ENCODE assay signal across 27 cellular contexts in genomic region chr2:131076707-131077106, GRCh38. TPM values are rescaled to one million over a fixed set of nuclear protein-coding genes. Genes with fewer than 3 reads are reported as not detected.
DNase-seq lines count a peak whose midpoint lies in the region; ATAC-seq and TF ChIP-seq lines count a peak whose summit lies in the region.
"Had no signal": no experiment of that assay in that cellular context is flagged by ENCODE, and none has a peak within 500 bp of the region (broad histone marks: within the 10 kb centered on the region; RNA-seq: fewer than 3 reads in every experiment).

No MANE protein-coding gene starts in this region.

- H3K9me3 ChIP-seq in endodermal cell (ENCODE audit: control insufficient read depth, low read length) (no peaks in the 10 kb centered on the region), mesenchymal stem cell (ENCODE audit: control insufficient read depth, low read length) (no peaks in the 10 kb centered on the region), subcutaneous abdominal adipose tissue (ENCODE audit: control insufficient read depth in 5 of 5, low read length in 5 of 5) (no peaks in the 10 kb centered on the region), BE2C (no peaks in the 10 kb centered on the region)
- H3K9me3 ChIP-seq: A549, MG63, sigmoid colon, SJSA1 had no signal

- peak overlapping the region; percentile 87 for H3K27ac Mint-ChIP-seq in endodermal cell
- H3K27ac Mint-ChIP-seq: activated CD4-positive, alpha-beta T cell treated with anti-CD3 and anti-CD28 coated beads, Interleukin-2, amount 10 ng/mL, durations not matched to agents 7 days and 5 days; B cell had no signal

- no peak overlapping the region for H3K14ac ChIP-seq in mesenchymal stem cell (ENCODE audit: low read length in 2 of 2)

- peaks cover 38% of the 10 kb centered on the region for H3K4me1 Mint-ChIP-seq in endodermal cell

- no peak overlapping the region for H3K4me3 Mint-ChIP-seq in endodermal cell
- H3K4me3 Mint-ChIP-seq: activated CD4-positive, alpha-beta T cell treated with anti-CD3 and anti-CD28 coated beads, Interleukin-2, amount 10 ng/mL, durations not matched to agents 7 days and 5 days; B cell; CD8-positive, alpha-beta memory T cell; neural crest cell had no signal

- no peak overlapping the region for H3K4ac ChIP-seq in mesenchymal stem cell (ENCODE audit: low read depth in 1 of 2, low read length in 2 of 2)

- intact Hi-C loops in Right ventricle myocardium inferior (cut with DNase I) (no loop called here), left ventricle myocardium superior (cut with micrococcal nuclease) (no loop called here)

- no peak overlapping the region for H4K91ac ChIP-seq in mesenchymal stem cell (ENCODE audit: low read length)

- H3K4me1 ChIP-seq in endodermal cell (ENCODE audit: control insufficient read depth, insufficient read depth, low read length) (peaks cover 7% of the 10 kb centered on the region), mesenchymal stem cell (ENCODE audit: control insufficient read depth, insufficient read depth, low read depth, low read length) (peaks cover 2% of the 10 kb centered on the region), subcutaneous abdominal adipose tissue (ENCODE audit: control insufficient read depth in 5 of 5, insufficient read depth in 5 of 5, low read length in 5 of 5) (peaks cover 5 to 47% (median 29%) of the 10 kb centered on the region in 5 donors), BE2C (no peaks in the 10 kb centered on the region)
- H3K4me1 ChIP-seq: A549 had no signal

- no peaks in the 10 kb centered on the region for H3K9me3 Mint-ChIP-seq in endodermal cell
- H3K9me3 Mint-ChIP-seq: activated CD4-positive, alpha-beta T cell treated with anti-CD3 and anti-CD28 coated beads, Interleukin-2, amount 10 ng/mL, durations not matched to agents 7 days and 5 days; CD8-positive, alpha-beta memory T cell; neural crest cell had no signal

- H3K9ac ChIP-seq in endodermal cell (ENCODE audit: extremely low read depth, low read length, poor library complexity, severe bottlenecking): no peak overlapping the region
- no peak overlapping the region for H3K9ac ChIP-seq in mesenchymal stem cell (ENCODE audit: low read length)
- peak overlapping the region in 1 of 5 donors; percentile 27 for H3K9ac ChIP-seq in subcutaneous abdominal adipose tissue (ENCODE audit: low read length in 5 of 5)

- H3K27me3 Mint-ChIP-seq in endodermal cell (ENCODE audit: insufficient read depth): no peaks in the 10 kb centered on the region
- H3K27me3 Mint-ChIP-seq: activated CD4-positive, alpha-beta T cell treated with anti-CD3 and anti-CD28 coated beads, Interleukin-2, amount 10 ng/mL, durations not matched to agents 7 days and 5 days; B cell; CD8-positive, alpha-beta memory T cell had no signal

- 59 to 68% methylated on average over 3 to 5 of the region's 5 CpGs for WGBS in endodermal cell (ENCODE audit: insufficient coverage in 1 of 2, insufficient read length in 1 of 2), 2 experiments
- WGBS in mesenchymal stem cell: 39% methylated on average over 5 of the region's 5 CpGs

- peaks cover 19% of the 10 kb centered on the region for H3K79me1 ChIP-seq in mesenchymal stem cell (replicated peaks; ENCODE audit: low read length, poor library complexity, severe bottlenecking)

- no peak overlapping the region for H3K4me3 ChIP-seq in endodermal cell (ENCODE audit: low read length)
- H3K4me3 ChIP-seq in mesenchymal stem cell (ENCODE audit: insufficient read depth in 1 of 2, low read depth in 1 of 2, low read length in 2 of 2): no peak overlapping the region
- H3K4me3 ChIP-seq in subcutaneous abdominal adipose tissue (ENCODE audit: low read depth in 1 of 5, low read length in 5 of 5): no peak overlapping the region
- no peak overlapping the region for H3K4me3 ChIP-seq in BE2C (ENCODE audit: low read depth, low read length)
- H3K4me3 ChIP-seq: A549, K562, lung, MG63, sigmoid colon, SJSA1 had no signal

- DNase-seq in Right ventricle myocardium inferior (ENCODE audit: missing footprints) (no peak), left ventricle myocardium superior (no peak), endodermal cell (peak; percentile 67), mesenchymal stem cell (peak; percentile 88), BE2C (no peak), NCI-H2171 treated with DMSO at 0.1 percent for 48 hours (lab: John Stamatoyannopoulos, UW) (no peak)
- DNase-seq: activated CD4-positive, alpha-beta T cell treated with anti-CD3 and anti-CD28 coated beads, Interleukin-2, amount 10 ng/mL, durations not matched to agents 7 days and 5 days; activated naive CD4-positive, alpha-beta T cell treated with Interleukin-2 at 50 U/mL for 16 hours; caudate nucleus; CD8-positive, alpha-beta memory T cell; DMS153; kidney; MG63; NCI-H2029; NCI-H2227 treated with DMSO at 0.1 percent for 48 hours; NCI-H69; sigmoid colon; stimulated activated CD4-positive, alpha-beta T cell treated with anti-CD3 and anti-CD28 coated beads, Interleukin-4, amount 100 ng/mL, for 4 hours; stimulated activated naive CD4-positive, alpha-beta T cell treated with Interleukin-2 at 50 U/mL for 16 hours had no signal

- H2BK5ac ChIP-seq in mesenchymal stem cell (ENCODE audit: low read depth, low read length, poor library complexity, severe bottlenecking): no peak overlapping the region

- no peak overlapping the region for H2BK15ac ChIP-seq in mesenchymal stem cell (ENCODE audit: low read depth, poor library complexity, severe bottlenecking)

- peaks cover 83% of the 10 kb centered on the region for H3K36me3 Mint-ChIP-seq in endodermal cell (ENCODE audit: low read depth)

- peak; percentile 11 for ATAC-seq in Right ventricle myocardium inferior
- no peak for ATAC-seq in left ventricle myocardium superior
- ATAC-seq in GM19328 (IDR thresholded peaks at IDR 0.05; ENCODE audit: unreplicated experiment): no peak
- ATAC-seq: A549, K562 had no signal

- no peak overlapping the region for H4K8ac ChIP-seq in mesenchymal stem cell (ENCODE audit: low read length)

- no peak for TF ChIP-seq CTCF in endodermal cell (conservative IDR thresholded peaks at IDR 0.05)
- TF ChIP-seq CTCF in BE2C (IDR thresholded peaks at IDR 0.05; ENCODE audit: low read depth, low read length): no peak

- peaks cover 87% of the 10 kb centered on the region for H3K36me3 ChIP-seq in endodermal cell (ENCODE audit: control insufficient read depth, insufficient read depth, low read length)
- peaks cover 62 to 83% of the 10 kb centered on the region in 2 experiments for H3K36me3 ChIP-seq in mesenchymal stem cell (ENCODE audit: control insufficient read depth in 1 of 2, insufficient read depth in 2 of 2, low read depth in 1 of 2, low read length in 2 of 2)
- peaks cover 9 to 77% (median 52%) of the 10 kb centered on the region in 5 donors for H3K36me3 ChIP-seq in subcutaneous abdominal adipose tissue (ENCODE audit: control insufficient read depth in 5 of 5, insufficient read depth in 5 of 5, low read length in 5 of 5)
- H3K36me3 ChIP-seq in BE2C: peaks cover 24% of the 10 kb centered on the region

- no peak overlapping the region for H2AK5ac ChIP-seq in mesenchymal stem cell (ENCODE audit: low read length, severe bottlenecking)

- H3K4me2 ChIP-seq in mesenchymal stem cell (ENCODE audit: low read length, poor library complexity, severe bottlenecking): no peak overlapping the region
- H3K4me2 ChIP-seq: A549 had no signal

- H3K23ac ChIP-seq in mesenchymal stem cell (ENCODE audit: low read length in 2 of 2): no peak overlapping the region

- no peaks in the 10 kb centered on the region for H3K27me3 ChIP-seq in endodermal cell (ENCODE audit: control insufficient read depth, insufficient read depth, low read length, poor library complexity, severe bottlenecking)
- no peaks in the 10 kb centered on the region for H3K27me3 ChIP-seq in mesenchymal stem cell (ENCODE audit: control insufficient read depth in 1 of 2, insufficient read depth in 1 of 2, low read length in 2 of 2)
- no peaks in the 10 kb centered on the region for H3K27me3 ChIP-seq in subcutaneous abdominal adipose tissue (ENCODE audit: control insufficient read depth in 5 of 5, insufficient read depth in 4 of 5, low read length in 5 of 5)
- no peaks in the 10 kb centered on the region for H3K27me3 ChIP-seq in BE2C
- H3K27me3 ChIP-seq: MG63, sigmoid colon, SJSA1 had no signal

- no peak overlapping the region for H2BK12ac ChIP-seq in mesenchymal stem cell (ENCODE audit: low read length in 2 of 2)

- H2AFZ ChIP-seq in mesenchymal stem cell (ENCODE audit: low read depth, low read length): no peak overlapping the region

- no peak overlapping the region for H2BK120ac ChIP-seq in mesenchymal stem cell (ENCODE audit: low read depth, low read length)

- H3K27ac ChIP-seq in endodermal cell (ENCODE audit: low read depth, low read length) (no peak overlapping the region), mesenchymal stem cell (ENCODE audit: low read length, poor library complexity, severe bottlenecking) (no peak overlapping the region), subcutaneous abdominal adipose tissue (ENCODE audit: low read depth, low read length) (peak overlapping the region; percentile 87)
- H3K27ac ChIP-seq: A549, sigmoid colon, SJSA1 had no signal

- H3K18ac ChIP-seq in mesenchymal stem cell (ENCODE audit: low read depth in 1 of 2, low read length in 2 of 2): no peak overlapping the region

RNA-seq across cellular contexts. Expression of gene FAM168B, which starts 16.6 kb away (rescaled TPM):
- total RNA-seq in Right ventricle myocardium inferior: 85.6 TPM
- 96.1 TPM for total RNA-seq in left ventricle myocardium superior
- total RNA-seq in endodermal cell: 10 to 100 TPM; 77.5 to 77.6 TPM
- polyA plus RNA-seq in endodermal cell (2013, experiment 1 of 2): 115 TPM
- 105 TPM for polyA plus RNA-seq in endodermal cell (2013, experiment 2 of 2)
- polyA plus RNA-seq in mesenchymal stem cell (2013, experiment 1 of 2): 108 TPM
- 105 TPM for polyA plus RNA-seq in mesenchymal stem cell (2013, experiment 2 of 2)
- 88.6 TPM for polyA plus RNA-seq in BE2C (2012; ENCODE audit: insufficient read depth, insufficient read length, low read depth)

RNA-seq across cellular contexts. Expression of gene PLEKHB2, which starts 28.4 kb away (rescaled TPM):
- 30.8 TPM for total RNA-seq in Right ventricle myocardium inferior
- total RNA-seq in left ventricle myocardium superior: 34.1 TPM
- total RNA-seq in endodermal cell: 10 to 100 TPM; 66.7 to 68.6 TPM
- polyA plus RNA-seq in endodermal cell (2013, experiment 1 of 2): 60.2 TPM
- polyA plus RNA-seq in endodermal cell (2013, experiment 2 of 2): 62.9 TPM
- polyA plus RNA-seq in mesenchymal stem cell (2013, experiment 1 of 2): 58.0 TPM
- 59.1 TPM for polyA plus RNA-seq in mesenchymal stem cell (2013, experiment 2 of 2)
- 39.1 TPM for polyA plus RNA-seq in BE2C (2012; ENCODE audit: insufficient read depth, insufficient read length, low read depth)

Comparison
In these comparisons a context has a peak if more than half of its experiments do, and no peak if none do; other contexts are left out.
1. DNase-seq: peak in endodermal cell (single experiment) and mesenchymal stem cell (single experiment); none in Right ventricle myocardium inferior (single experiment), left ventricle myocardium superior (single experiment), BE2C (single experiment) and NCI-H2171 treated with DMSO at 0.1 percent for 48 hours (single experiment).